Comparison of ENCODE assay signal across 11 cellular contexts in genomic region chr5:167304834-167305469, GRCh38.
"Had no signal": no experiment of that assay in that cellular context is flagged by ENCODE, and none has a peak within 500 bp of the region (broad histone marks: within the 10 kb centered on the region; RNA-seq: fewer than 3 reads in every experiment).

No MANE protein-coding gene starts in this region.

- H3K27ac ChIP-seq: ovary had no signal

- H3K27me3 Mint-ChIP-seq: activated CD4-positive, alpha-beta T cell treated with anti-CD3 and anti-CD28 coated beads, Interleukin-2, amount 10 ng/mL, durations not matched to agents 7 days and 5 days; activated naive CD8-positive, alpha-beta T cell treated with anti-CD3 and anti-CD28 coated beads, Interleukin-2, amount 10 ng/mL, durations not matched to agents 7 days and 5 days had no signal

- H3K4me1 Mint-ChIP-seq: activated CD4-positive, alpha-beta T cell treated with anti-CD3 and anti-CD28 coated beads, Interleukin-2, amount 10 ng/mL, durations not matched to agents 7 days and 5 days; activated naive CD8-positive, alpha-beta T cell treated with anti-CD3 and anti-CD28 coated beads, Interleukin-2, amount 10 ng/mL, durations not matched to agents 7 days and 5 days; immature natural killer cell; stimulated activated effector memory CD8-positive, alpha-beta T cell treated with anti-CD3 and anti-CD28 coated beads, Interleukin-12 subunit alpha, Interleukin-12 subunit beta, amount 100 ng/mL, for 72 hours had no signal

- H3K9me3 ChIP-seq: ovary had no signal

- DNase-seq: activated CD4-positive, alpha-beta T cell treated with anti-CD3 and anti-CD28 coated beads, Interleukin-2, amount 10 ng/mL, durations not matched to agents 7 days and 5 days; activated naive CD8-positive, alpha-beta T cell treated with anti-CD3 and anti-CD28 coated beads, Interleukin-2, amount 10 ng/mL, durations not matched to agents 7 days and 5 days; immature natural killer cell; midbrain; ovary; SW 1271 had no signal

- H3K4me3 ChIP-seq: lung, ovary had no signal

- H3K4me3 Mint-ChIP-seq: activated CD4-positive, alpha-beta T cell treated with anti-CD3 and anti-CD28 coated beads, Interleukin-2, amount 10 ng/mL, durations not matched to agents 7 days and 5 days; activated naive CD8-positive, alpha-beta T cell treated with anti-CD3 and anti-CD28 coated beads, Interleukin-2, amount 10 ng/mL, durations not matched to agents 7 days and 5 days; activated T-helper 1 cell treated with anti-CD3 and anti-CD28 coated beads, Interleukin-12 subunit alpha, Interleukin-12 subunit beta, Interleukin-2, Interleukin-4 antibody, amounts not matched to agents 30 ng/mL and 10 ng/mL and 1 ng/mL, durations not matched to agents 14 hours and 24 hours and 36 hours; immature natural killer cell; neural crest cell; stimulated activated effector memory CD8-positive, alpha-beta T cell treated with anti-CD3 and anti-CD28 coated beads, Interleukin-12 subunit alpha, Interleukin-12 subunit beta, amount 100 ng/mL, for 72 hours had no signal

- H3K27ac Mint-ChIP-seq: activated CD4-positive, alpha-beta T cell treated with anti-CD3 and anti-CD28 coated beads, Interleukin-2, amount 10 ng/mL, durations not matched to agents 7 days and 5 days; activated naive CD8-positive, alpha-beta T cell treated with anti-CD3 and anti-CD28 coated beads, Interleukin-2, amount 10 ng/mL, durations not matched to agents 7 days and 5 days; activated T-helper 1 cell treated with anti-CD3 and anti-CD28 coated beads, Interleukin-12 subunit alpha, Interleukin-12 subunit beta, Interleukin-2, Interleukin-4 antibody, amounts not matched to agents 30 ng/mL and 10 ng/mL and 1 ng/mL, durations not matched to agents 14 hours and 24 hours and 36 hours; immature natural killer cell; stimulated activated effector memory CD8-positive, alpha-beta T cell treated with anti-CD3 and anti-CD28 coated beads, Interleukin-12 subunit alpha, Interleukin-12 subunit beta, amount 100 ng/mL, for 72 hours had no signal

- H3K27me3 ChIP-seq: ovary had no signal

- ATAC-seq: esophagus mucosa had no signal

- H3K36me3 ChIP-seq: ovary had no signal

- H3K36me3 Mint-ChIP-seq: activated naive CD8-positive, alpha-beta T cell treated with anti-CD3 and anti-CD28 coated beads, Interleukin-2, amount 10 ng/mL, durations not matched to agents 7 days and 5 days; immature natural killer cell; stimulated activated effector memory CD8-positive, alpha-beta T cell treated with anti-CD3 and anti-CD28 coated beads, Interleukin-12 subunit alpha, Interleukin-12 subunit beta, amount 100 ng/mL, for 72 hours had no signal
